In genomic region chrX:47862680-47863079, GRCh38 we compare ENCODE assay signal across 18 cellular contexts.
"Had no signal": no experiment of that assay in that cellular context is flagged by ENCODE, and none has a peak within 500 bp of the region (broad histone marks: within the 10 kb centered on the region; RNA-seq: fewer than 3 reads in every experiment).

No MANE protein-coding gene starts in this region.

- H3K9me3 Mint-ChIP-seq: activated naive CD8-positive, alpha-beta T cell treated with anti-CD3 and anti-CD28 coated beads, Interleukin-2, amount 10 ng/mL, durations not matched to agents 7 days and 5 days; naive thymus-derived CD8-positive, alpha-beta T cell; stimulated activated naive B cell treated with anti-CD40 and anti-IgM and Interleukin-4, amounts not matched to agents 10 μg/mL and 1 μg/mL and 100 μg/mL, for 72 hours had no signal

- H3K27ac ChIP-seq: brain microvascular endothelial cell, neutrophil, parathyroid adenoma, SJCRH30, spleen, upper lobe of left lung, WERI-Rb-1 had no signal

- H3K4me1 Mint-ChIP-seq: activated naive CD8-positive, alpha-beta T cell treated with anti-CD3 and anti-CD28 coated beads, Interleukin-2, amount 10 ng/mL, durations not matched to agents 7 days and 5 days had no signal

- H3K36me3 ChIP-seq: brain microvascular endothelial cell, neutrophil, SJCRH30, thoracic aorta, upper lobe of left lung, WERI-Rb-1 had no signal

- H3K9me3 ChIP-seq: neutrophil, SJCRH30, spleen, thoracic aorta, upper lobe of left lung had no signal

- H3K4me3 Mint-ChIP-seq: activated naive CD8-positive, alpha-beta T cell treated with anti-CD3 and anti-CD28 coated beads, Interleukin-2, amount 10 ng/mL, durations not matched to agents 7 days and 5 days; naive thymus-derived CD8-positive, alpha-beta T cell; stimulated activated naive B cell treated with anti-CD40 and anti-IgM and Interleukin-4, amounts not matched to agents 10 μg/mL and 1 μg/mL and 100 μg/mL, for 72 hours had no signal

- H3K27me3 ChIP-seq: brain microvascular endothelial cell, neutrophil, SJCRH30, spleen, upper lobe of left lung had no signal

- H3K9ac ChIP-seq: parathyroid adenoma had no signal

- H3K4me1 ChIP-seq: parathyroid adenoma, SJCRH30, spleen, upper lobe of left lung had no signal

- DNase-seq: activated CD4-positive, alpha-beta T cell treated with anti-CD3 and anti-CD28 coated beads, Interleukin-2, amount 50 U/mL, for 4 hours; activated naive CD8-positive, alpha-beta T cell treated with anti-CD3 and anti-CD28 coated beads, Interleukin-2, amount 10 ng/mL, durations not matched to agents 7 days and 5 days; activated T-cell treated with anti-CD3 and anti-CD28 coated beads for 4 hours; brain microvascular endothelial cell; cortex of kidney; left ventricle myocardium superior; mesenchymal stem cell; naive thymus-derived CD8-positive, alpha-beta T cell; SJCRH30; spleen; stimulated activated naive B cell treated with anti-CD40 and anti-IgM and Interleukin-4, amounts not matched to agents 10 μg/mL and 1 μg/mL and 100 μg/mL, for 72 hours; T-helper 2 cell; upper lobe of left lung; WERI-Rb-1 had no signal

- H3K4me3 ChIP-seq: SJCRH30, spleen, thoracic aorta, upper lobe of left lung had no signal

- H3K27me3 Mint-ChIP-seq: activated naive CD8-positive, alpha-beta T cell treated with anti-CD3 and anti-CD28 coated beads, Interleukin-2, amount 10 ng/mL, durations not matched to agents 7 days and 5 days; naive thymus-derived CD8-positive, alpha-beta T cell; stimulated activated naive B cell treated with anti-CD40 and anti-IgM and Interleukin-4, amounts not matched to agents 10 μg/mL and 1 μg/mL and 100 μg/mL, for 72 hours had no signal

- H3K27ac Mint-ChIP-seq: activated naive CD8-positive, alpha-beta T cell treated with anti-CD3 and anti-CD28 coated beads, Interleukin-2, amount 10 ng/mL, durations not matched to agents 7 days and 5 days; stimulated activated naive B cell treated with anti-CD40 and anti-IgM and Interleukin-4, amounts not matched to agents 10 μg/mL and 1 μg/mL and 100 μg/mL, for 72 hours had no signal

- ATAC-seq: esophagus mucosa; left ventricle myocardium superior; naive thymus-derived CD8-positive, alpha-beta T cell; stimulated activated naive B cell treated with anti-CD40 and anti-IgM and Interleukin-4, amounts not matched to agents 10 μg/mL and 1 μg/mL and 100 μg/mL, for 72 hours had no signal
